ENCODE assay signal across 1 cellular context in genomic region chr1:224512600-224513151, GRCh38.
TF ChIP-seq lines count a peak whose summit lies in the region.

No MANE protein-coding gene starts in this region.

TF ChIP-seq in liver, 16 proteins besides CTCF, POLR2A, EP300 and RAD21 (continued from another document):
- TF ChIP-seq ZBTB33 (IDR thresholded peaks at IDR 0.05) = peak; percentile 82
- TF ChIP-seq REST (IDR thresholded peaks at IDR 0.05) = peak; percentile 89
- TF ChIP-seq FOXA1 (IDR thresholded peaks at IDR 0.05) = peak; percentile 98
- TF ChIP-seq EGR1 (IDR thresholded peaks at IDR 0.05; ENCODE audit: low read depth in 2 of 2) = peak in 1 of 2 donors; percentile 75
- TF ChIP-seq RXRA (IDR thresholded peaks at IDR 0.05) = peak; percentile 85 to 97
- peak in 1 of 2 donors; percentile 58 for TF ChIP-seq GABPA (IDR thresholded peaks at IDR 0.05 in 1 of 2, conservative IDR thresholded peaks at IDR 0.05 in 1 of 2)
- TF ChIP-seq MAX (IDR thresholded peaks at IDR 0.05) = peak; percentile 72
- TF ChIP-seq FOXA2 (IDR thresholded peaks at IDR 0.05) = peak; percentile 92
- TF ChIP-seq TAF1 (conservative IDR thresholded peaks at IDR 0.05) = no peak
- TF ChIP-seq NR2F2 (IDR thresholded peaks at IDR 0.05) = peak; percentile 76
